8 cellular contexts compared by ENCODE assay signal in the genomic region with DNA sequence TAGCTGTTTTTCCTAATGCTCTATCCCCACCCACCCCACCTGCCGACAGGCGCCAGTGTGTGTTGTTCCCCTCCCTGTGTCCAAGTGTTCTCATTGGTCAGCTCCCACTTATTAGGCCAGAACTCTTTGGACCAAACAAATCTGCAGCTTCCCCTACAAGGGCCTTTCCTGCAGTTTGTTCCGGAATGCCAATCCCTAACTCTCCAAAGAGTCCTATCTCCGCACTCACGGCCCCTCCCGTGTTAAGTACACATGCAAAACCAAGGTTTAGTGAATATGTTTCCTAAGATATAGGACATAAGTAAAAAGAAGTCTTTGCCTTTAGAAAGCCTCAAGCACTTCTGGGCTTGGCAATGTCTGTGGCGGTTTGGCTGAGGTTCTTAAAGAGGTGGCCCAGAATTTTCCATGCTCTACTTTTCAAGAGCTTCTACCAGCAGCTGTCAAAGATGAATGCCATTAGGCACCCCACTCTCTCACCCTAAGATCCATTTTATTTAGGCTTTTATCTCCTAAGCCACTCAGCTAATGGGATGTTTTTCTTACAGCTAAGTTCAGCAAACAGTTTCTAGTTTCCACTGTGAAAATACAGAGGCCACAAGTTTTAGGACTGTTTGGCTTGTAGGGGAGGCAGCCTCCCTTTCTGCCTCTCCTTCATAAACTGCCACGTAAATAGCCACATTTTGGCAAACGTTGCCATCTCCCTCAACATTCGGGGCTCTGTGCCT. TPM values are rescaled to one million over a fixed set of nuclear protein-coding genes. Genes with fewer than 3 reads are reported as not detected.
DNase-seq lines count a peak whose midpoint lies in the region; ATAC-seq, FAIRE-seq and TF ChIP-seq lines count a peak whose summit lies in the region.

No MANE protein-coding gene starts in this region.

- FAIRE-seq in K562 (lab: Jason Lieb, UNC) = no peak

- H3K4me1 ChIP-seq in HUES48 (ENCODE audit: control insufficient read depth, insufficient read depth, low read length) (peaks cover 17% of the 10 kb centered on the region), K562 (replicated peaks in 1 of 2; ENCODE audit: control insufficient read depth in 2 of 2, insufficient read depth in 2 of 2, low read length in 2 of 2) (peaks cover 19 to 67% of the 10 kb centered on the region in 2 experiments)

- 4% methylated on average over 10 of the region's 10 CpGs for WGBS in K562 (ENCODE audit: insufficient coverage, low coverage, missing lambda C conversion rate)

- peak overlapping the region; percentile 79 for H3K4me3 ChIP-seq in AG04449 (ENCODE audit: low read depth, low read length)
- H3K4me3 ChIP-seq in HUES48 (ENCODE audit: low read depth, low read length) = peak overlapping the region; percentile 88
- H3K4me3 ChIP-seq in K562 = peak overlapping the region; percentile 79

- H3K27me3 ChIP-seq in HUES48 (ENCODE audit: control insufficient read depth, insufficient read depth, low read length) = peaks cover 6% of the 10 kb centered on the region; the same call in 1 of the 2 replicates
- no peaks in the 10 kb centered on the region for H3K27me3 ChIP-seq in K562 (ENCODE audit: control insufficient read depth in 2 of 2, insufficient read depth in 2 of 2, low read length in 2 of 2)

- intact Hi-C loops in K562 (cut with micrococcal nuclease) (no loop called here), left colon (cut with DNase I, micrococcal nuclease) (loop anchor here in 1 of 2 donors (5.0 kb wide), 1 partner anchor 42 kb away; no protein-coding TSS in a partner anchor)

- POLR2A ChIA-PET in AG04449 (lab: Yijun Ruan, JAX) (interaction anchor here (1.4 kb wide), 1 partner anchor 10 kb away, joined by 4 read pairs; no protein-coding TSS in a partner anchor), K562 (lab: Yijun Ruan, JAX) (interaction anchor here (0.5 to 1.8 kb wide), 6 partner anchors 10 to 25 kb away, joined by 3 to 8 read pairs (median 4); no protein-coding TSS in a partner anchor)

- in situ Hi-C loops in K562 (cut with MboI) = no loop called here

- no peak for TF ChIP-seq POLR2A in K562 (conservative IDR thresholded peaks at IDR 0.05)

- peak overlapping the region; percentile 95 for H3K4me2 ChIP-seq in K562 (ENCODE audit: insufficient read depth, low read length)

- no peaks in the 10 kb centered on the region for H3K9me1 ChIP-seq in K562 (ENCODE audit: control insufficient read depth, insufficient read depth, low read length)

- DNase-seq in AG04449 (ENCODE audit: low read depth, low spot score) (no peak), K562 (ENCODE audit: extremely low read depth in 1 of 4, low spot score in 3 of 4) (peak in 1 of 4 experiments; percentile 41), left colon (peak; percentile 45 to 52), NK-92 (lab: John Stamatoyannopoulos, UW; ENCODE audit: unreplicated experiment) (no peak), NCI-H510A treated with DMSO at 0.1 percent for 48 hours (lab: John Stamatoyannopoulos, UW) (no peak), NCI-H1694 (lab: John Stamatoyannopoulos, UW) (no peak)

- H3K36me3 ChIP-seq in HUES48 (ENCODE audit: control insufficient read depth, insufficient read depth, low read length) (no peaks in the 10 kb centered on the region), K562 (ENCODE audit: control insufficient read depth, insufficient read depth, low read length) (peaks cover 27% of the 10 kb centered on the region)

- H3K9ac ChIP-seq in HUES48 (ENCODE audit: low read depth, low read length) (peak overlapping the region; percentile 65; the same call in 1 of the 2 replicates), K562 (ENCODE audit: insufficient read depth in 1 of 2, low read depth in 2 of 2, low read length in 2 of 2) (peak overlapping the region; percentile 81 to 95; a peak in 3 of 4 replicates)

- ATAC-seq in K562 (no peak), left colon (peak; percentile 38)

- TF ChIP-seq RAD21 in K562 (CRISPR knock-in tag; conservative IDR thresholded peaks at IDR 0.05 in 1 of 2, IDR thresholded peaks at IDR 0.05 in 1 of 2) = no peak

- H2AFZ ChIP-seq in K562 (ENCODE audit: low read depth, low read length) = peak overlapping the region; percentile 37; the same call in 1 of the 2 replicates

- no peak for TF ChIP-seq CTCF in AG04449 (IDR thresholded peaks at IDR 0.05; ENCODE audit: insufficient read depth, low read length, missing control alignments)
- no peak for TF ChIP-seq CTCF in K562 (IDR thresholded peaks at IDR 0.05 in 2 of 3, conservative IDR thresholded peaks at IDR 0.05 in 1 of 3; ENCODE audit: insufficient read depth in 2 of 3, low read depth in 1 of 3, low read length in 3 of 3)

- CTCF ChIA-PET in AG04449 (lab: Yijun Ruan, JAX) = interaction anchor here (1.2 to 1.5 kb wide), 4 partner anchors 8 to 405 kb away, joined by 3 to 10 read pairs (median 3); no protein-coding TSS in a partner anchor
- CTCF ChIA-PET in K562 (lab: Yijun Ruan, JAX; ENCODE audit: low intra/inter-chr PET ratio) = no interaction called here

- H4K20me1 ChIP-seq in K562 (replicated peaks; ENCODE audit: control insufficient read depth, insufficient read depth, low read length) = peaks cover 16% of the 10 kb centered on the region; the same call in 1 of the 2 replicates

- peaks cover 69% of the 10 kb centered on the region for H3K79me2 ChIP-seq in K562 (ENCODE audit: control insufficient read depth, insufficient read depth, low read length)

- BruUV-seq in K562 (replicated peaks; lab: Mats Ljungman, UMichigan) = no TSS peak

- TF ChIP-seq EP300 in K562 (IDR thresholded peaks at IDR 0.05; ENCODE audit: low read length) = no peak

- H3K27ac ChIP-seq in HUES48 (ENCODE audit: low read depth, low read length) (no peak overlapping the region), K562 (ENCODE audit: extremely low read depth, low read depth, low read length) (peak overlapping the region; percentile 90), temporal lobe (ENCODE audit: low read depth, low read length) (peak overlapping the region; percentile 70)

- no peaks in the 10 kb centered on the region for H3K9me3 ChIP-seq in HUES48 (ENCODE audit: control insufficient read depth, insufficient read depth, low read length)
- H3K9me3 ChIP-seq in K562 (replicated peaks; ENCODE audit: control insufficient read depth, insufficient read depth, low read depth, low read length) = no peaks in the 10 kb centered on the region; the same call in 1 of the 2 replicates

RNA-seq across cellular contexts. Expression of a gene that starts 1.6 kb away (rescaled TPM):
- 143 and 169 TPM in 2 replicates for total RNA-seq in K562 (2011; cell fraction: chromatin; rRNA removed; ENCODE audit: low replicate concordance)
- 151 TPM in 2 replicates for total RNA-seq in K562 (2011; cell fraction: nucleolus; rRNA removed)
- total RNA-seq in K562 (2011; cell fraction: nucleoplasm; rRNA removed) = 143 and 167 TPM in 2 replicates
- 38.1 and 59.9 TPM in 2 replicates for total RNA-seq in K562 (2014; rRNA removed)
- total RNA-seq in K562 (2014; rRNA removed; fragmentation: Illumina TruSeq; extraction: Trizol) = 155 and 191 TPM in 2 replicates
- total RNA-seq in K562 (2015; rRNA removed; fragmentation: Illumina TruSeq; extraction: Trizol) = 95.2 and 104 TPM in 2 replicates
- 171 and 173 TPM in 2 replicates for total RNA-seq in K562 (2021)
- polyA plus RNA-seq in K562 (2011; rRNA removed) = 235 and 338 TPM in 2 replicates
- 175 and 195 TPM in 2 replicates for polyA plus RNA-seq in K562 (2011; cell fraction: cytosol; rRNA removed)
- 82.1 and 94.2 TPM in 2 replicates for polyA plus RNA-seq in K562 (2011; cell fraction: nucleus; rRNA removed)
- 117 and 172 TPM in 2 replicates for polyA plus RNA-seq in K562 (2012)
- polyA plus RNA-seq in K562 (2014; fragmentation: Illumina TruSeq; extraction: Trizol) = 218 and 230 TPM in 2 replicates
- 100 to 1,000 TPM; 283 to 287 TPM for polyA plus RNA-seq in K562 (2014; fragmentation: Nextera tagmentation; extraction: Ambion mirVana)
- 125 and 146 TPM in 2 replicates for polyA plus RNA-seq in K562 (2014; rRNA removed)
- 172 and 217 TPM in 2 replicates for polyA minus RNA-seq in K562 (2011; rRNA and poly(A)+ RNA removed)
- 39.2 and 67.7 TPM in 2 replicates for polyA minus RNA-seq in K562 (2011; cell fraction: cytosol; rRNA and poly(A)+ RNA removed)
- 23.2 and 27.7 TPM in 2 replicates for polyA minus RNA-seq in K562 (2011; cell fraction: nucleus; rRNA and poly(A)+ RNA removed)
- total RNA-seq in left colon = 100 to 1,000 TPM; 271 to 585 TPM
- total RNA-seq in temporal lobe = 27.8 TPM

RNA-seq across cellular contexts. Expression of a gene that starts 34.0 kb away (rescaled TPM):
- not detected in 2 replicates for total RNA-seq in K562 (2011; cell fraction: chromatin; rRNA removed; ENCODE audit: low replicate concordance)
- not detected in 2 replicates for total RNA-seq in K562 (2011; cell fraction: nucleolus; rRNA removed)
- not detected in 2 replicates for total RNA-seq in K562 (2011; cell fraction: nucleoplasm; rRNA removed)
- not detected in 2 replicates for total RNA-seq in K562 (2014; rRNA removed)
- not detected in 2 replicates for total RNA-seq in K562 (2014; rRNA removed; fragmentation: Illumina TruSeq; extraction: Trizol)
- not detected in 2 replicates for total RNA-seq in K562 (2015; rRNA removed; fragmentation: Illumina TruSeq; extraction: Trizol)
- total RNA-seq in K562 (2021) = not detected in 2 replicates
- polyA plus RNA-seq in K562 (2011; rRNA removed) = not detected in 2 replicates
- polyA plus RNA-seq in K562 (2011; cell fraction: cytosol; rRNA removed) = not detected in 2 replicates
- not detected in 2 replicates for polyA plus RNA-seq in K562 (2011; cell fraction: nucleus; rRNA removed)
- not detected in 2 replicates for polyA plus RNA-seq in K562 (2012)
- not detected in 2 replicates for polyA plus RNA-seq in K562 (2014; fragmentation: Illumina TruSeq; extraction: Trizol)
- not detected for polyA plus RNA-seq in K562 (2014; fragmentation: Nextera tagmentation; extraction: Ambion mirVana)
- polyA plus RNA-seq in K562 (2014; rRNA removed) = not detected in 2 replicates
- not detected in 2 replicates for polyA minus RNA-seq in K562 (2011; rRNA and poly(A)+ RNA removed)
- polyA minus RNA-seq in K562 (2011; cell fraction: cytosol; rRNA and poly(A)+ RNA removed) = not detected in 2 replicates
- polyA minus RNA-seq in K562 (2011; cell fraction: nucleus; rRNA and poly(A)+ RNA removed) = not detected in 2 replicates
- not detected for total RNA-seq in left colon
- not detected for total RNA-seq in temporal lobe

RNA-seq across cellular contexts. Expression of a gene that starts 39.7 kb away (rescaled TPM):
- total RNA-seq in K562 (2011; cell fraction: chromatin; rRNA removed; ENCODE audit: low replicate concordance) = 21.1 and 48.4 TPM in 2 replicates
- 13.7 TPM in 2 replicates for total RNA-seq in K562 (2011; cell fraction: nucleolus; rRNA removed)
- total RNA-seq in K562 (2011; cell fraction: nucleoplasm; rRNA removed) = 25.1 and 36.8 TPM in 2 replicates
- total RNA-seq in K562 (2014; rRNA removed) (11.6 and 14.3 TPM in 2 replicates), K562 (2014; rRNA removed; fragmentation: Illumina TruSeq; extraction: Trizol) (29.2 and 33.3 TPM in 2 replicates), K562 (2015; rRNA removed; fragmentation: Illumina TruSeq; extraction: Trizol) (21.4 and 21.9 TPM in 2 replicates), K562 (2021) (24.3 and 25.2 TPM in 2 replicates), left colon (10 to 100 TPM; 29.5 to 36.5 TPM), temporal lobe (63.2 TPM)
- polyA plus RNA-seq in K562 (2011; rRNA removed) (41.4 and 59.3 TPM in 2 replicates), K562 (2014; fragmentation: Illumina TruSeq; extraction: Trizol) (26.7 and 30.1 TPM in 2 replicates), K562 (2014; fragmentation: Nextera tagmentation; extraction: Ambion mirVana) (10 to 100 TPM; 55.7 to 57.9 TPM), K562 (2014; rRNA removed) (18.9 and 19.5 TPM in 2 replicates)
- polyA plus RNA-seq in K562 (2011; cell fraction: cytosol; rRNA removed) = 14.6 and 20.0 TPM in 2 replicates
- 31.8 and 39.7 TPM in 2 replicates for polyA plus RNA-seq in K562 (2011; cell fraction: nucleus; rRNA removed)
- 15.9 and 16.2 TPM in 2 replicates for polyA plus RNA-seq in K562 (2012)
- 49.3 and 56.4 TPM in 2 replicates for polyA minus RNA-seq in K562 (2011; rRNA and poly(A)+ RNA removed)
- 13.7 and 22.0 TPM in 2 replicates for polyA minus RNA-seq in K562 (2011; cell fraction: cytosol; rRNA and poly(A)+ RNA removed)
- polyA minus RNA-seq in K562 (2011; cell fraction: nucleus; rRNA and poly(A)+ RNA removed) = 24.5 and 39.2 TPM in 2 replicates

Comparison
In these comparisons a context has a peak if more than half of its experiments do, and no peak if none do; other contexts are left out.
1. DNase-seq: peak in left colon (2 of 2); none in AG04449 (single experiment), NK-92 (single experiment), NCI-H510A treated with DMSO at 0.1 percent for 48 hours (single experiment) and NCI-H1694 (single experiment).
2. Peak in every context shown above with its lines, with median percentiles within 50 percentile points of each other: H3K4me3 ChIP-seq.